ENCODE assay signal across 8 cellular contexts in the genomic region with DNA sequence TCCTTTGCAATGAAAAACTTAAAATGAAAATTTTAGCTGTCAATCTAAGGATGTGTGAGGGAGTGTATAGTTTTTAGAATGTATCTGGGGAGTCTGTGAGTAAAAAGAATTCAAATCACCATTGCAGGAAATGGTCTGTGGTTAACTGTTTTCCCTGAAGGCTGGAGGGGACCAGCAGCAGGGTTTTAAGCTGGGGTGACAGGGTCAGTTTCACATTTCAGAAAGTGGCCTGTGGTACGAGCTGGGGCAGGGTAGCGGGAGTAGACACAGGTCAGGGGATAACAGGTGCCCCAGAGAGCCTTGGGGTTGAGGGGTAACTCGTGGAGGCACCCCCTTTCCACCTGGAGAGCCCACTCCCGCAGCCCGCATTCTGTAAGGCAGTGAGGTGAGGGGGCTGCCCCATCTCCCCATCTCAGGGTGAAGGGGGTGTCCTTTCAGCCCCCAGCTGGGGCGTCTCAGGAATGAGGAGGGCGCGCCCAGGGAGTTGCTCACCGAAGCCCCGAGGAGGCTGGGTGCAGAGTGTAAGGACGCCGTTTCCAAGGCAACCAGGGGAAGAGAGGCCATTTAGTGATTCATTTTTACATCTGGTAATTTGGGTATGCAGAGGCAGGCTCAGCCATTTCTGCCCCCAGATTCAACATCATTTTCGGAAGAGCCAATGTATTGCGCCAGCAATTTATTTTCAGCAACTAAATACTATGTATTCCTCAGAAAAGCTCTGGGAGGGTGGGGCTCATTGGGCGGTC.
DNase-seq lines count a peak whose midpoint lies in the region; ATAC-seq lines count a peak whose summit lies in the region.

No MANE protein-coding gene starts in this region.

- peak; percentile 51 for DNase-seq in activated naive CD4-positive, alpha-beta T cell treated with anti-CD3 and anti-CD28 coated beads for 36 hours
- DNase-seq in activated naive CD4-positive, alpha-beta T cell treated with Interleukin-2 at 50 U/mL for 16 hours, result no peak
- DNase-seq in activated CD4-positive, CD25-positive, alpha-beta regulatory T cell treated with anti-CD3 and anti-CD28 coated beads, Interleukin-2, amount 50 U/mL, for 72 hours, result peak; percentile 49
- DNase-seq in DMS114 treated with DMSO at 0.1 percent for 48 hours (lab: John Stamatoyannopoulos, UW; ENCODE audit: unreplicated experiment) (no peak), HuH-7 (ENCODE audit: low spot score) (no peak), NCI-H345 (lab: John Stamatoyannopoulos, UW) (no peak)

- peak overlapping the region; percentile 56 for H3K27ac Mint-ChIP-seq in activated naive CD4-positive, alpha-beta T cell treated with anti-CD3 and anti-CD28 coated beads for 36 hours
- H3K27ac Mint-ChIP-seq in stimulated activated naive CD8-positive, alpha-beta T cell treated with anti-CD3 and anti-CD28 coated beads, Interleukin-15, Interleukin-2, amounts not matched to agents 100 ng/mL and 50 ng/mL, for 24 hours, result peak overlapping the region; percentile 76

- intact Hi-C loops in activated naive CD4-positive, alpha-beta T cell treated with anti-CD3 and anti-CD28 coated beads for 36 hours (cut with micrococcal nuclease), result no loop called here

- no peaks in the 10 kb centered on the region for H3K9me3 Mint-ChIP-seq in activated naive CD4-positive, alpha-beta T cell treated with anti-CD3 and anti-CD28 coated beads for 36 hours
- no peaks in the 10 kb centered on the region for H3K9me3 Mint-ChIP-seq in stimulated activated naive CD8-positive, alpha-beta T cell treated with anti-CD3 and anti-CD28 coated beads, Interleukin-15, Interleukin-2, amounts not matched to agents 100 ng/mL and 50 ng/mL, for 24 hours

- no peak overlapping the region for H3K4me3 Mint-ChIP-seq in activated naive CD4-positive, alpha-beta T cell treated with anti-CD3 and anti-CD28 coated beads for 36 hours
- peak overlapping the region; percentile 50 for H3K4me3 Mint-ChIP-seq in stimulated activated naive CD8-positive, alpha-beta T cell treated with anti-CD3 and anti-CD28 coated beads, Interleukin-15, Interleukin-2, amounts not matched to agents 100 ng/mL and 50 ng/mL, for 24 hours

- peaks cover 8% of the 10 kb centered on the region for H3K4me1 Mint-ChIP-seq in activated naive CD4-positive, alpha-beta T cell treated with anti-CD3 and anti-CD28 coated beads for 36 hours (ENCODE audit: low read depth)
- H3K4me1 Mint-ChIP-seq in stimulated activated naive CD8-positive, alpha-beta T cell treated with anti-CD3 and anti-CD28 coated beads, Interleukin-15, Interleukin-2, amounts not matched to agents 100 ng/mL and 50 ng/mL, for 24 hours (ENCODE audit: low read depth), result peaks cover 21% of the 10 kb centered on the region

- no peaks in the 10 kb centered on the region for H3K27me3 Mint-ChIP-seq in activated naive CD4-positive, alpha-beta T cell treated with anti-CD3 and anti-CD28 coated beads for 36 hours (ENCODE audit: low read depth)
- no peaks in the 10 kb centered on the region for H3K27me3 Mint-ChIP-seq in stimulated activated naive CD8-positive, alpha-beta T cell treated with anti-CD3 and anti-CD28 coated beads, Interleukin-15, Interleukin-2, amounts not matched to agents 100 ng/mL and 50 ng/mL, for 24 hours

- ATAC-seq in HG02884 (IDR thresholded peaks at IDR 0.05; ENCODE audit: unreplicated experiment), result peak; percentile 55

- H3K36me3 Mint-ChIP-seq in activated naive CD4-positive, alpha-beta T cell treated with anti-CD3 and anti-CD28 coated beads for 36 hours (ENCODE audit: low read depth), result no peaks in the 10 kb centered on the region
- no peaks in the 10 kb centered on the region for H3K36me3 Mint-ChIP-seq in stimulated activated naive CD8-positive, alpha-beta T cell treated with anti-CD3 and anti-CD28 coated beads, Interleukin-15, Interleukin-2, amounts not matched to agents 100 ng/mL and 50 ng/mL, for 24 hours (ENCODE audit: low read depth)

- CTCF ChIA-PET in activated naive CD4-positive, alpha-beta T cell treated with anti-CD3 and anti-CD28 coated beads for 36 hours (lab: Charles Lee), result interaction anchor here (0.6 to 1.3 kb wide), 5 partner anchors 8 to 679 kb away, joined by 3 to 9 read pairs (median 5); no protein-coding TSS in a partner anchor

Comparison
In these comparisons a context has a peak if more than half of its experiments do, and no peak if none do; other contexts are left out.
1. DNase-seq: peak in activated naive CD4-positive, alpha-beta T cell treated with anti-CD3 and anti-CD28 coated beads for 36 hours (single experiment) and activated CD4-positive, CD25-positive, alpha-beta regulatory T cell treated with anti-CD3 and anti-CD28 coated beads, Interleukin-2, amount 50 U/mL, for 72 hours (single experiment); none in activated naive CD4-positive, alpha-beta T cell treated with Interleukin-2 at 50 U/mL for 16 hours (single experiment), DMS114 treated with DMSO at 0.1 percent for 48 hours (single experiment), HuH-7 (single experiment) and NCI-H345 (single experiment).